1 cellular context compared by ENCODE assay signal in genomic region chr18:8326763-8327394, GRCh38.
TF ChIP-seq lines count a peak whose summit lies in the region.

No MANE protein-coding gene starts in this region.

TF ChIP-seq in SK-N-SH, 30 proteins besides CTCF, POLR2A, EP300 and RAD21 (continued from another document):
- no peak for TF ChIP-seq IRF3 (IDR thresholded peaks at IDR 0.05; ENCODE audit: low read depth, low read length)
- TF ChIP-seq NFIC (IDR thresholded peaks at IDR 0.05; ENCODE audit: borderline replicate concordance), result no peak
- TF ChIP-seq TCF12 (IDR thresholded peaks at IDR 0.05), result peak; percentile 23; the same call in 1 of the 2 replicates
- peak; percentile 89 for TF ChIP-seq GATA2 (CRISPR knock-in tag; IDR thresholded peaks at IDR 0.05)
- TF ChIP-seq FOXM1 (IDR thresholded peaks at IDR 0.05; ENCODE audit: low read depth), result no peak
- no peak for TF ChIP-seq MXI1 (IDR thresholded peaks at IDR 0.05; ENCODE audit: low read depth, low read length)
- TF ChIP-seq RXRA (IDR thresholded peaks at IDR 0.05; ENCODE audit: borderline replicate concordance, low read depth), result no peak
- peak; percentile 90 for TF ChIP-seq RCOR1 (IDR thresholded peaks at IDR 0.05; ENCODE audit: low read length)
- TF ChIP-seq SMC3 (IDR thresholded peaks at IDR 0.05; ENCODE audit: low read depth, low read length), result no peak
- TF ChIP-seq YY1 (IDR thresholded peaks at IDR 0.05; ENCODE audit: low read depth), result no peak
- TF ChIP-seq TEAD4 (IDR thresholded peaks at IDR 0.05; ENCODE audit: borderline replicate concordance, insufficient read depth), result no peak
- no peak for TF ChIP-seq ZBTB33 (IDR thresholded peaks at IDR 0.05; ENCODE audit: borderline replicate concordance, low read depth)
- no peak for TF ChIP-seq MEF2A (IDR thresholded peaks at IDR 0.05; ENCODE audit: borderline replicate concordance, low read depth)
- TF ChIP-seq FOSL2 (IDR thresholded peaks at IDR 0.05; ENCODE audit: borderline replicate concordance, low read depth), result no peak
- TF ChIP-seq NRF1 (IDR thresholded peaks at IDR 0.05; ENCODE audit: low read depth, low read length), result no peak
